ENCODE assay signal across 4 cellular contexts in genomic region chr16:66611911-66612310, GRCh38. TPM values are rescaled to one million over a fixed set of nuclear protein-coding genes. Genes with fewer than 3 reads are reported as not detected.
"Had no signal": no experiment of that assay in that cellular context is flagged by ENCODE, and none has a peak within 500 bp of the region (broad histone marks: within the 10 kb centered on the region; RNA-seq: fewer than 3 reads in every experiment).

No MANE protein-coding gene starts in this region.

RNA-seq across cellular contexts. Expression of gene CMTM2, which starts 32.6 kb away (rescaled TPM):
- total RNA-seq: M059J, PC-3, Peyer's patch, SK-MEL-5 had no signal
